In genomic region chr1:233543338-233544255, GRCh38 we compare ENCODE assay signal across 8 cellular contexts.
A peak's percentile ranks its signal among the peaks of the same experiment; 100 is the strongest.
DNase-seq lines count a peak whose midpoint lies in the region; ATAC-seq, FAIRE-seq and TF ChIP-seq lines count a peak whose summit lies in the region.

No MANE protein-coding gene starts in this region.

- intact Hi-C loops in K562 (cut with micrococcal nuclease), result no loop called here

- H3K4me1 ChIP-seq in K562 (replicated peaks in 1 of 2; ENCODE audit: control insufficient read depth in 2 of 2, insufficient read depth in 2 of 2, low read length in 2 of 2) (peaks cover 0 to 15% of the 10 kb centered on the region in 2 experiments; a peak in 1 of 5 replicates), lung (ENCODE audit: control insufficient read depth in 2 of 2, insufficient read depth in 2 of 2, low read length in 2 of 2) (no peaks in the 10 kb centered on the region)

- H3K27ac ChIP-seq in K562 (ENCODE audit: extremely low read depth, low read depth, low read length), result no peak overlapping the region
- H3K27ac ChIP-seq in lung (ENCODE audit: low read depth in 1 of 2, low read length in 1 of 2), result no peak overlapping the region

- H3K9me3 ChIP-seq in K562 (replicated peaks; ENCODE audit: control insufficient read depth, insufficient read depth, low read depth, low read length) (no peaks in the 10 kb centered on the region), lung (ENCODE audit: control insufficient read depth in 2 of 2, insufficient read depth in 1 of 2, low read length in 1 of 2) (no peaks in the 10 kb centered on the region)

- H2AFZ ChIP-seq in K562 (ENCODE audit: low read depth, low read length), result no peak overlapping the region

- H3K79me2 ChIP-seq in K562 (ENCODE audit: control insufficient read depth, insufficient read depth, low read length), result no peaks in the 10 kb centered on the region

- H3K27me3 ChIP-seq in K562 (ENCODE audit: control insufficient read depth in 2 of 2, insufficient read depth in 2 of 2, low read length in 2 of 2), result no peaks in the 10 kb centered on the region; a peak in 1 of 5 replicates
- H3K27me3 ChIP-seq in lung (ENCODE audit: control insufficient read depth, insufficient read depth), result no peaks in the 10 kb centered on the region

- no peak overlapping the region for H3K4me3 ChIP-seq in AG09309 (ENCODE audit: control insufficient read depth, low read depth, low read length)
- no peak overlapping the region for H3K4me3 ChIP-seq in K562
- H3K4me3 ChIP-seq in lung, result no peak overlapping the region

- no peaks in the 10 kb centered on the region for H3K36me3 ChIP-seq in K562 (ENCODE audit: control insufficient read depth, insufficient read depth, low read length)
- no peaks in the 10 kb centered on the region for H3K36me3 ChIP-seq in lung (ENCODE audit: control insufficient read depth in 2 of 2, insufficient read depth in 2 of 2, low read length in 2 of 2)

- 0 out of 2 replicates have a peak overlapping the region, but pooled peaks have one; percentile 47 for H3K4me2 ChIP-seq in K562 (ENCODE audit: insufficient read depth, low read length)

- POLR2A ChIA-PET in K562 (lab: Yijun Ruan, JAX), result interaction anchor here (0.6 kb wide), 2 partner anchors 14 to 716 kb away, joined by 3 read pairs; no protein-coding TSS in a partner anchor

- H4K20me1 ChIP-seq in K562 (replicated peaks; ENCODE audit: control insufficient read depth, insufficient read depth, low read length), result no peaks in the 10 kb centered on the region

- WGBS in K562 (ENCODE audit: insufficient coverage, low coverage, missing lambda C conversion rate), result 2% methylated on average over 8 of the region's 8 CpGs
- 71 to 73% methylated on average over 8 of the region's 8 CpGs for WGBS in lung, 2 donors

- BruUV-seq in K562 (replicated peaks; lab: Mats Ljungman, UMichigan), result no TSS peak

- DNase-seq in AG09309 (ENCODE audit: low read depth) (peak; percentile 70), HT-29 (ENCODE audit: low spot score) (peak; percentile 9), K562 (ENCODE audit: extremely low read depth in 1 of 4, low spot score in 3 of 4) (peak; percentile 52 to 74 (median 63)), lung (ENCODE audit: low spot score) (no peak), DMS153 treated with DMSO at 0.1 percent for 48 hours (lab: John Stamatoyannopoulos, UW; ENCODE audit: unreplicated experiment) (no peak), SK-N-DZ (ENCODE audit: low spot score) (no peak), NCI-H69 (lab: John Stamatoyannopoulos, UW) (no peak)

- peak; percentile 52; the same call in 1 of the 2 replicates for TF ChIP-seq EP300 in K562 (IDR thresholded peaks at IDR 0.05; ENCODE audit: low read length)

- ATAC-seq in K562, result peak; percentile 95
- peak; percentile 81 for ATAC-seq in lung (ENCODE audit: insufficient read depth, low FRiP score)
- ATAC-seq in GM19351 (IDR thresholded peaks at IDR 0.05; ENCODE audit: unreplicated experiment), result no peak

- in situ Hi-C loops in K562 (cut with MboI), result no loop called here

- TF ChIP-seq CTCF in AG09309 (IDR thresholded peaks at IDR 0.05; ENCODE audit: control insufficient read depth, insufficient read depth, low read depth, low read length, missing control alignments), result no peak
- TF ChIP-seq CTCF in K562 (IDR thresholded peaks at IDR 0.05 in 2 of 3, conservative IDR thresholded peaks at IDR 0.05 in 1 of 3; ENCODE audit: insufficient read depth in 2 of 3, low read depth in 1 of 3, low read length in 3 of 3), result no peak
- TF ChIP-seq CTCF in lung (IDR thresholded peaks at IDR 0.05; ENCODE audit: control extremely low read depth, extremely low read depth), result no peak

- CTCF ChIA-PET in K562 (lab: Yijun Ruan, JAX; ENCODE audit: low intra/inter-chr PET ratio), result interaction anchor here (0.5 kb wide), 1 partner anchor 10 kb away, joined by 3 read pairs; no protein-coding TSS in a partner anchor

- FAIRE-seq in K562 (lab: Jason Lieb, UNC), result peak; percentile 94

- TF ChIP-seq POLR2A in K562 (conservative IDR thresholded peaks at IDR 0.05), result no peak

- H3K9me1 ChIP-seq in K562 (ENCODE audit: control insufficient read depth, insufficient read depth, low read length), result no peaks in the 10 kb centered on the region

- H3K9ac ChIP-seq in K562 (ENCODE audit: insufficient read depth in 1 of 2, low read depth in 2 of 2, low read length in 2 of 2), result no peak overlapping the region

- no peak; a peak in 1 of 4 replicates for TF ChIP-seq RAD21 in K562 (CRISPR knock-in tag; conservative IDR thresholded peaks at IDR 0.05 in 1 of 2, IDR thresholded peaks at IDR 0.05 in 1 of 2)

TF ChIP-seq in K562, 482 proteins besides CTCF, POLR2A, EP300 and RAD21 (continues in another document):
- no peak for TF ChIP-seq MTF1 (CRISPR knock-in tag; IDR thresholded peaks at IDR 0.05; ENCODE audit: borderline replicate concordance)
- no peak for TF ChIP-seq GTF2F1 (IDR thresholded peaks at IDR 0.05; ENCODE audit: low read depth, low read length)
- peak; percentile 89 for TF ChIP-seq EGR1 (conservative IDR thresholded peaks at IDR 0.05)
- no peak for TF ChIP-seq DIDO1 (tag; IDR thresholded peaks at IDR 0.05; ENCODE audit: low read depth)
- TF ChIP-seq MTA2 (IDR thresholded peaks at IDR 0.05; ENCODE audit: low read depth), result no peak
- TF ChIP-seq CREB3 (tag; conservative IDR thresholded peaks at IDR 0.05; ENCODE audit: low read depth), result no peak
- peak; percentile 97 for TF ChIP-seq CTBP1 (IDR thresholded peaks at IDR 0.05; ENCODE audit: borderline replicate concordance)
- TF ChIP-seq HINFP (tag; conservative IDR thresholded peaks at IDR 0.05; ENCODE audit: low read depth), result no peak
- TF ChIP-seq FOXJ2 (tag; IDR thresholded peaks at IDR 0.05), result no peak
- 0 out of 2 replicates have a peak, but pooled peaks have one; percentile 14 for TF ChIP-seq ETV1 (tag; conservative IDR thresholded peaks at IDR 0.05; ENCODE audit: low read depth)
- 0 out of 2 replicates have a peak, but pooled peaks have one; percentile 14 for TF ChIP-seq TOE1 (IDR thresholded peaks at IDR 0.05; ENCODE audit: borderline replicate concordance)
- TF ChIP-seq TOE1 (CRISPR knock-in tag; IDR thresholded peaks at IDR 0.05; ENCODE audit: borderline replicate concordance, low read depth), result no peak
- peak; percentile 58 for TF ChIP-seq ZNF263 (CRISPR knock-in tag; IDR thresholded peaks at IDR 0.05; ENCODE audit: borderline replicate concordance)
- TF ChIP-seq HDAC3 (IDR thresholded peaks at IDR 0.05; ENCODE audit: borderline replicate concordance, partially characterized antibody), result no peak
- TF ChIP-seq TCF3 (CRISPR knock-in tag; IDR thresholded peaks at IDR 0.05), result 0 out of 2 replicates have a peak, but pooled peaks have one; percentile 7
- peak; percentile 9; the same call in 1 of the 2 replicates for TF ChIP-seq BHLHE40 (IDR thresholded peaks at IDR 0.05; ENCODE audit: low read length)
- TF ChIP-seq TRIM24 (IDR thresholded peaks at IDR 0.05), result peak; percentile 66 to 80; a peak in 3 of 4 replicates
- TF ChIP-seq RBM22 (IDR thresholded peaks at IDR 0.05; ENCODE audit: low read depth, low read length, poor library complexity, severe bottlenecking), result no peak
- TF ChIP-seq CREBBP (IDR thresholded peaks at IDR 0.05; ENCODE audit: low read depth, low read length), result no peak
- no peak for TF ChIP-seq FOXK1 (CRISPR knock-in tag; IDR thresholded peaks at IDR 0.05; ENCODE audit: borderline replicate concordance)
- peak; percentile 49 to 59; a peak in 3 of 4 replicates for TF ChIP-seq FOXK2 (conservative IDR thresholded peaks at IDR 0.05 in 1 of 2, IDR thresholded peaks at IDR 0.05 in 1 of 2; ENCODE audit: low read depth in 2 of 2)
- 0 out of 2 replicates have a peak, but pooled peaks have one; percentile 29 for TF ChIP-seq ZNF384 (IDR thresholded peaks at IDR 0.05; ENCODE audit: low read depth, low read length)
- peak; percentile 88 for TF ChIP-seq HDAC2 (IDR thresholded peaks at IDR 0.05)
- TF ChIP-seq TAF15 (IDR thresholded peaks at IDR 0.05; ENCODE audit: low read depth, low read length), result no peak
- TF ChIP-seq CREM (IDR thresholded peaks at IDR 0.05; ENCODE audit: low read depth), result peak; percentile 56
- peak; percentile 94 for TF ChIP-seq SMARCA4 (IDR thresholded peaks at IDR 0.05)
- TF ChIP-seq RAD51 (IDR thresholded peaks at IDR 0.05; ENCODE audit: borderline replicate concordance, low read depth), result no peak
- no peak for TF ChIP-seq ZNF41 (CRISPR knock-in tag; conservative IDR thresholded peaks at IDR 0.05)
- peak; percentile 64 for TF ChIP-seq MEIS2 (IDR thresholded peaks at IDR 0.05; ENCODE audit: partially characterized antibody)
- no peak for TF ChIP-seq PCBP2 (IDR thresholded peaks at IDR 0.05; ENCODE audit: low read depth, low read length, poor library complexity, severe bottlenecking)
- TF ChIP-seq ZNF507 (tag; conservative IDR thresholded peaks at IDR 0.05), result no peak
- 0 out of 2 replicates have a peak, but pooled peaks have one; percentile 15 for TF ChIP-seq NR2C2 (CRISPR knock-in tag; IDR thresholded peaks at IDR 0.05)
- TF ChIP-seq NR2C2 (tag; IDR thresholded peaks at IDR 0.05), result no peak

Comparison
In these comparisons a context has a peak if more than half of its experiments do, and no peak if none do; other contexts are left out.
1. DNase-seq: peak in AG09309 (single experiment), HT-29 (single experiment) and K562 (4 of 4); none in lung (single experiment), DMS153 treated with DMSO at 0.1 percent for 48 hours (single experiment), SK-N-DZ (single experiment) and NCI-H69 (single experiment).